ENCODE assay signal across 8 cellular contexts in the genomic region with DNA sequence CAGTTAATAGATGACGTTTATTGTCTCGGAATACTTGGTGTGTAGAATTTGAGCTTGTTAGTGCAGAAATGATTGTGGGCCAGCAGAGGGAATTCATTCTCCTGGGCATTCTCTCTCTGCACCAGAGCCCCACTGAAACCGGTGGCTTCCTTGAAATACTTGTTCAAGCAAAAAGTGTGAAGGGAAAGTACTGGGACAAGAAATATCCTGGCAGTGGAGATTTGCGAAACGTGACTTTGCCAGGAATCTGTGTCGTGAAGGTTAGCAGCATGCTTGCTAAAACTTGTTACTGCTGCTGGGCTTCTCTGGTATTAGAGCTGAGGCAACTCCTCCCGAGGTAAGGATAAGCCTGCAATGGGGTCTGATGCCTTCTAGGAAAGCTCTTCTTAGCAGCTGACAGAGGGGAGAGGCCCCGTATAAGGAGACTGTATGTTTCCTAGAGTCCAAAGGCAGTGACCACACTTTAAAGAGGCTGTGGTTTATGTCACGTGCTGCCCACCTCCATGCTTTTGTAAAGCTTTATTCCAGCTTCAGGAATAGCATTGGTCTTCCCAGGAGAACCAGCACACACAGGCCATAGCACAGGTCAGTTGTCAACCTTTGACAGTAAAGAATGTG. TPM values are rescaled to one million over a fixed set of nuclear protein-coding genes. Genes with fewer than 3 reads are reported as not detected.
DNase-seq lines count a peak whose midpoint lies in the region; ATAC-seq and TF ChIP-seq lines count a peak whose summit lies in the region.

No MANE protein-coding gene starts in this region.

- no peak for DNase-seq in stimulated activated naive CD8-positive, alpha-beta T cell treated with anti-CD3 and anti-CD28 coated beads, Interleukin-15, Interleukin-2, amounts not matched to agents 100 U/mL and 50 U/mL, for 24 hours
- no peak for DNase-seq in mesothelial cell of epicardium (ENCODE audit: low spot score in 2 of 2, unreplicated experiment in 2 of 2)
- DNase-seq in vagina (ENCODE audit: extremely low spot score in 2 of 2), result no peak
- DNase-seq in NCI-H774 (lab: John Stamatoyannopoulos, UW), result no peak
- no peak for DNase-seq in NCI-H2171 treated with DMSO at 0.1 percent for 48 hours (lab: John Stamatoyannopoulos, UW)

- no peaks in the 10 kb centered on the region for H3K36me3 Mint-ChIP-seq in stimulated activated naive CD8-positive, alpha-beta T cell treated with anti-CD3 and anti-CD28 coated beads, Interleukin-15, Interleukin-2, amounts not matched to agents 100 ng/mL and 50 ng/mL, for 24 hours (ENCODE audit: low read depth)
- no peaks in the 10 kb centered on the region for H3K36me3 Mint-ChIP-seq in mesothelial cell of epicardium

- H3K27me3 Mint-ChIP-seq in stimulated activated naive CD8-positive, alpha-beta T cell treated with anti-CD3 and anti-CD28 coated beads, Interleukin-15, Interleukin-2, amounts not matched to agents 100 ng/mL and 50 ng/mL, for 24 hours, result no peaks in the 10 kb centered on the region
- peaks cover 40% of the 10 kb centered on the region for H3K27me3 Mint-ChIP-seq in mesothelial cell of epicardium (ENCODE audit: low read depth)

- H3K27ac ChIP-seq in cingulate gyrus (ENCODE audit: low read depth, low read length), result peak overlapping the region; percentile 4
- peak overlapping the region; percentile 85 for H3K27ac ChIP-seq in vagina

- ATAC-seq in stimulated activated naive CD8-positive, alpha-beta T cell treated with anti-CD3 and anti-CD28 coated beads, Interleukin-15, Interleukin-2, amounts not matched to agents 100 U/mL and 50 U/mL, for 24 hours, result no peak
- ATAC-seq in GM21723 (IDR thresholded peaks at IDR 0.05; ENCODE audit: unreplicated experiment), result no peak

- H3K4me3 ChIP-seq in vagina, result peak overlapping the region; percentile 79 to 81

- peak overlapping the region; percentile 82 for H3K4me3 Mint-ChIP-seq in stimulated activated naive CD8-positive, alpha-beta T cell treated with anti-CD3 and anti-CD28 coated beads, Interleukin-15, Interleukin-2, amounts not matched to agents 100 ng/mL and 50 ng/mL, for 24 hours
- H3K4me3 Mint-ChIP-seq in mesothelial cell of epicardium, result peak overlapping the region; percentile 85

- TF ChIP-seq POLR2A in vagina (IDR thresholded peaks at IDR 0.05), result no peak

- no peak overlapping the region for H3K27ac Mint-ChIP-seq in stimulated activated naive CD8-positive, alpha-beta T cell treated with anti-CD3 and anti-CD28 coated beads, Interleukin-15, Interleukin-2, amounts not matched to agents 100 ng/mL and 50 ng/mL, for 24 hours
- peak overlapping the region; percentile 80 for H3K27ac Mint-ChIP-seq in mesothelial cell of epicardium

- H3K4me1 ChIP-seq in vagina, result peaks cover 54% of the 10 kb centered on the region

- H3K9me3 Mint-ChIP-seq in stimulated activated naive CD8-positive, alpha-beta T cell treated with anti-CD3 and anti-CD28 coated beads, Interleukin-15, Interleukin-2, amounts not matched to agents 100 ng/mL and 50 ng/mL, for 24 hours, result no peaks in the 10 kb centered on the region
- no peaks in the 10 kb centered on the region for H3K9me3 Mint-ChIP-seq in mesothelial cell of epicardium

- H3K36me3 ChIP-seq in vagina, result no peaks in the 10 kb centered on the region

- no peak for TF ChIP-seq CTCF in mesothelial cell of epicardium (IDR thresholded peaks at IDR 0.05; ENCODE audit: unreplicated experiment)
- TF ChIP-seq CTCF in vagina (IDR thresholded peaks at IDR 0.05), result no peak

- no peaks in the 10 kb centered on the region for H3K9me3 ChIP-seq in vagina

- H3K4me1 Mint-ChIP-seq in stimulated activated naive CD8-positive, alpha-beta T cell treated with anti-CD3 and anti-CD28 coated beads, Interleukin-15, Interleukin-2, amounts not matched to agents 100 ng/mL and 50 ng/mL, for 24 hours (ENCODE audit: low read depth), result peaks cover 5% of the 10 kb centered on the region
- peaks cover 13% of the 10 kb centered on the region for H3K4me1 Mint-ChIP-seq in mesothelial cell of epicardium

- intact Hi-C loops in vagina (cut with DNase I), result no loop called here

- H3K27me3 ChIP-seq in vagina, result no peaks in the 10 kb centered on the region

RNA-seq across cellular contexts. Expression of gene ITGA6, which starts 2.1 kb away (rescaled TPM):
- total RNA-seq in mesothelial cell of epicardium, result 32.3 to 40.5 TPM (median 33.3 TPM) in 3 replicates
- 82.3 TPM for total RNA-seq in vagina
